Comparison of ENCODE assay signal across 20 cellular contexts in the genomic region with DNA sequence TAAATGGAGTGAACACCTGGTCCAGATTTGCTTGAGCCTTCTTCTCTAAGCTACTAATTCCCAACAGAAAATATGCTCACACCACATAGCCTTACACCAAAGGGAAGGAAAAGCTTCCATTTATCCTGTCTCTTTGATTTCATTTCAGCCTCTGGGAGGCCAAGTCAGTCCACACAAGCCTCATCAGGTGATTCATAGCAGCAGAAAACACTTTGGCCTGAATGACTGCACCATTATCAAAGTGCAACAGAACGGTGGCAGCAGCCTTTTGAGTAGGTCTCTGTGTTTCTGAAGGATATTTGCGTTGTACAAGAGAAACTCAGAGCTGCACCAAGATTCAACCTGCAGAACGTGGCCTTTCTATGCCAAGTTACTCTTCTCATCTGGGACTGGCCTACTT.
"Had no signal": no experiment of that assay in that cellular context is flagged by ENCODE, and none has a peak within 500 bp of the region (broad histone marks: within the 10 kb centered on the region; RNA-seq: fewer than 3 reads in every experiment).

No MANE protein-coding gene starts in this region.

- H3K9me3 ChIP-seq: SJCRH30 had no signal

- H3K27me3 ChIP-seq: SJCRH30 had no signal

- ATAC-seq: Panc1, SK-N-SH treated with all-trans-retinoic acid at 6 μM for 48 hours had no signal

- H3K36me3 ChIP-seq: SJCRH30 had no signal

- H3K27ac ChIP-seq: HL-60, RWPE1, SJCRH30 had no signal

- DNase-seq: KBM-7, MV-4-11, NCI-H1048, NCI-H1105, NCI-H1417, NCI-H1436 treated with DMSO at 0.1 percent for 48 hours, NCI-H1694, NCI-H187 treated with DMSO at 0.1 percent for 48 hours, NCI-H2029 treated with DMSO at 0.1 percent for 48 hours, NCI-H2171 treated with DMSO at 0.1 percent for 48 hours, NCI-H345, NCI-H446 treated with DMSO at 0.1 percent for 48 hours, NCI-H510A treated with DMSO at 0.1 percent for 48 hours, NCI-H526, SHP77 treated with DMSO at 0.1 percent for 48 hours, SJCRH30 had no signal

- H3K4me3 ChIP-seq: SJCRH30 had no signal
